In the genomic region with DNA sequence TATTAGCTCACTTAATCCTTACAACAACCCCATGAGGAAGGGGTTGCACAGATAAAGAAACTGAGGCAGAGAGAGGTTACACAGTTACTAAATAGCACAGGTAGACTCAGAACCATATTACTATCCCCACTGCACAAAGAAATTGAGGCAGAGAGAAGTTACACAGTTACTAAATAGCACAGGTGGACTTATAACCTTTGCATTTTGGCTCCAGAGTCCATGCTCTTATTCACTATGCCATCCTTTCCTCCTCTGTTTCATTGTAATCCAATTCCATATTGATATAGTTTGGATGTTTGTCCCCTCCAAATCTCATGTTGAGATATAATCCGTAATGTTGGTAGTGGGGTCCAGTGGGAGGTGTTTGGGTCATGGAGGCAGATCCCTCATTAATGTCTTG, we compare ENCODE assay signal across 21 cellular contexts. TPM values are rescaled to one million over a fixed set of nuclear protein-coding genes. Genes with fewer than 3 reads are reported as not detected.
DNase-seq lines count a peak whose midpoint lies in the region; ATAC-seq, FAIRE-seq and TF ChIP-seq lines count a peak whose summit lies in the region.
"Had no signal": no experiment of that assay in that cellular context is flagged by ENCODE, and none has a peak within 500 bp of the region (broad histone marks: within the 10 kb centered on the region; RNA-seq: fewer than 3 reads in every experiment).

No MANE protein-coding gene starts in this region.

- ATAC-seq in HepG2 = no peak
- no peak for ATAC-seq in right lobe of liver
- no peak for ATAC-seq in GM21367 (IDR thresholded peaks at IDR 0.05; ENCODE audit: unreplicated experiment)
- no peak for ATAC-seq in HG02759 (IDR thresholded peaks at IDR 0.05; ENCODE audit: unreplicated experiment)
- ATAC-seq: CD8-positive, alpha-beta T cell had no signal

- 100% methylated on average over 1 of the region's 1 CpG for WGBS in HepG2 (ENCODE audit: low lambda C conversion rate)
- WGBS in right lobe of liver (ENCODE audit: insufficient coverage, low coverage, low lambda C conversion rate, missing lambda C conversion rate) = 67% methylated on average over 1 of the region's 1 CpG

- peak overlapping the region; percentile 78; the same call in 1 of the 2 replicates for H3K4me2 ChIP-seq in HepG2 (ENCODE audit: low read depth, low read length)
- H3K4me2 ChIP-seq in neural cell (ENCODE audit: low read length) = no peak overlapping the region
- H3K4me2 ChIP-seq: BLaER1, KMS-11 had no signal

- peaks cover 76% of the 10 kb centered on the region for H3K4me1 ChIP-seq in HepG2 (ENCODE audit: insufficient read depth, low read length)
- peaks cover 0 to 29% (median 14%) of the 10 kb centered on the region in 4 donors for H3K4me1 ChIP-seq in right lobe of liver

- TF ChIP-seq CTCF in HepG2 (CRISPR knock-in tag; IDR thresholded peaks at IDR 0.05) = no peak
- TF ChIP-seq CTCF in right lobe of liver (IDR thresholded peaks at IDR 0.05) = no peak
- TF ChIP-seq CTCF in glutamatergic neuron (IDR thresholded peaks at IDR 0.05; ENCODE audit: partially characterized antibody, unreplicated experiment) = no peak
- TF ChIP-seq CTCF in neural cell (IDR thresholded peaks at IDR 0.05; ENCODE audit: poor library complexity, severe bottlenecking) = no peak
- no peak for TF ChIP-seq CTCF in type B pancreatic cell (conservative IDR thresholded peaks at IDR 0.05)

- intact Hi-C loops in HepG2 (cut with micrococcal nuclease; ENCODE audit: unreplicated experiment) = no loop called here
- intact Hi-C loops in right lobe of liver (cut with DNase I) = no loop called here

- POLR2A ChIA-PET in HepG2 (lab: Yijun Ruan, JAX) = no interaction called here

- CTCF ChIA-PET in HepG2 (lab: Yijun Ruan, JAX; ENCODE audit: low intra/inter-chr PET ratio, low total read pairs) = no interaction called here

- H3K27me3 Mint-ChIP-seq in glutamatergic neuron (ENCODE audit: unreplicated experiment) = peaks cover 7% of the 10 kb centered on the region
- H3K27me3 Mint-ChIP-seq in type B pancreatic cell = no peaks in the 10 kb centered on the region

- H3K9me3 ChIP-seq in HepG2 (ENCODE audit: low read length) (no peaks in the 10 kb centered on the region), right lobe of liver (no peaks in the 10 kb centered on the region), neural cell (ENCODE audit: low read length) (no peaks in the 10 kb centered on the region)
- H3K9me3 ChIP-seq: BLaER1 had no signal

- H3K9me2 ChIP-seq in neural cell (ENCODE audit: insufficient read depth, low read length) = no peaks in the 10 kb centered on the region

- no peak overlapping the region for H2AFZ ChIP-seq in HepG2 (ENCODE audit: low read length)
- H2AFZ ChIP-seq in neural cell (ENCODE audit: low read depth, low read length) = no peak overlapping the region

- peak overlapping the region; percentile 98 for H3K4me3 Mint-ChIP-seq in glutamatergic neuron (ENCODE audit: unreplicated experiment)
- peak overlapping the region; percentile 97 for H3K4me3 Mint-ChIP-seq in type B pancreatic cell
- H3K4me3 Mint-ChIP-seq: CD8-positive, alpha-beta T cell had no signal

- in situ Hi-C loops in HepG2 (cut with HindIII; ENCODE audit: extremely low pct_ligation_motif_present, low pct_unique_long_range_greater_than_20kb) = no loop called here

- peaks cover 6% of the 10 kb centered on the region for H3K36me3 Mint-ChIP-seq in glutamatergic neuron (ENCODE audit: unreplicated experiment)
- peaks cover 34% of the 10 kb centered on the region for H3K36me3 Mint-ChIP-seq in type B pancreatic cell

- no peak for DNase-seq in HepG2 (ENCODE audit: low spot score)
- no peak for DNase-seq in right lobe of liver
- no peak for DNase-seq in glutamatergic neuron
- no peak for DNase-seq in type B pancreatic cell (ENCODE audit: extremely low spot score, unreplicated experiment)
- no peak for DNase-seq in NCI-H345 treated with DMSO at 0.1 percent for 48 hours (lab: John Stamatoyannopoulos, UW; ENCODE audit: unreplicated experiment)
- DNase-seq: CD8-positive, alpha-beta T cell; DMS 273 treated with DMSO at 0.1 percent for 48 hours; GF-D8; NCI-H1092 treated with DMSO at 0.1 percent for 48 hours; NCI-H1694; NCI-H524; SHP77 had no signal

- TF ChIP-seq POLR2A in HepG2 (IDR thresholded peaks at IDR 0.05; ENCODE audit: insufficient read depth in 1 of 2, low read depth in 2 of 2, low read length in 2 of 2) (no peak), right lobe of liver (IDR thresholded peaks at IDR 0.05) (no peak)

- TF ChIP-seq EP300 in HepG2 (IDR thresholded peaks at IDR 0.05; ENCODE audit: low read depth in 2 of 2, low read length in 2 of 2) (no peak), HepG2 (CRISPR knock-in tag; IDR thresholded peaks at IDR 0.05; ENCODE audit: borderline replicate concordance) (no peak), neural cell (conservative IDR thresholded peaks at IDR 0.05; ENCODE audit: poor library complexity, severe bottlenecking) (no peak)

- H3K9me3 Mint-ChIP-seq in glutamatergic neuron (ENCODE audit: unreplicated experiment) (peaks cover 13% of the 10 kb centered on the region), type B pancreatic cell (no peaks in the 10 kb centered on the region)
- H3K9me3 Mint-ChIP-seq: CD8-positive, alpha-beta T cell had no signal

- H3K9ac ChIP-seq in HepG2 (ENCODE audit: insufficient read depth, low read depth, low read length) (no peak overlapping the region), neural cell (ENCODE audit: low read length) (no peak overlapping the region)
- H3K9ac ChIP-seq: BLaER1, KMS-11 had no signal

- no peaks in the 10 kb centered on the region; a peak in 1 of 5 replicates for H3K27me3 ChIP-seq in HepG2 (ENCODE audit: control insufficient read depth in 1 of 2, insufficient read depth in 2 of 2, low read length in 2 of 2)
- no peaks in the 10 kb centered on the region for H3K27me3 ChIP-seq in right lobe of liver
- no peaks in the 10 kb centered on the region for H3K27me3 ChIP-seq in neural cell (ENCODE audit: insufficient read depth, low read depth, low read length)
- H3K27me3 ChIP-seq: BLaER1 had no signal

- H3K27ac Mint-ChIP-seq in glutamatergic neuron (ENCODE audit: unreplicated experiment) = no peak overlapping the region
- peak overlapping the region; percentile 19 for H3K27ac Mint-ChIP-seq in type B pancreatic cell
- H3K27ac Mint-ChIP-seq: CD8-positive, alpha-beta T cell had no signal

- H3K4me3 ChIP-seq in HepG2 (replicated peaks in 1 of 3; ENCODE audit: insufficient read depth in 1 of 3, low read depth in 2 of 3, low read length in 3 of 3) (no peak overlapping the region; a peak in 1 of 6 replicates), right lobe of liver (no peak overlapping the region), neural cell (ENCODE audit: low read length) (peak overlapping the region; percentile 76)
- H3K4me3 ChIP-seq: BLaER1 had no signal

- H3K4me1 Mint-ChIP-seq in glutamatergic neuron (ENCODE audit: low read depth, unreplicated experiment) = peaks cover 40% of the 10 kb centered on the region
- peaks cover 28% of the 10 kb centered on the region for H3K4me1 Mint-ChIP-seq in type B pancreatic cell (ENCODE audit: unreplicated experiment)

- peaks cover 2 to 10% of the 10 kb centered on the region in 2 experiments; a peak in 3 of 5 replicates for H3K36me3 ChIP-seq in HepG2 (replicated peaks in 1 of 2; ENCODE audit: control insufficient read depth in 1 of 2, insufficient read depth in 2 of 2, low read length in 2 of 2)
- no peaks in the 10 kb centered on the region for H3K36me3 ChIP-seq in right lobe of liver
- H3K36me3 ChIP-seq in neural cell (ENCODE audit: insufficient read depth, low read length) = peaks cover 9% of the 10 kb centered on the region

- no TSS peak for BruUV-seq in HepG2 (replicated peaks; lab: Mats Ljungman, UMichigan)

- TF ChIP-seq RAD21 in HepG2 (CRISPR knock-in tag; IDR thresholded peaks at IDR 0.05) (no peak), neural cell (conservative IDR thresholded peaks at IDR 0.05) (no peak)

- H3K27ac ChIP-seq in HepG2 (ENCODE audit: extremely low read length, insufficient read depth, low read length) (no peak overlapping the region), right lobe of liver (peak overlapping the region in 1 of 3 donors; percentile 2), neural cell (ENCODE audit: low read length) (no peak overlapping the region)
- H3K27ac ChIP-seq: BLaER1, KMS-11 had no signal

- 0 out of 2 replicates have a peak, but pooled peaks cover 4% of the 10 kb centered on the region for H4K20me1 ChIP-seq in HepG2 (ENCODE audit: insufficient read depth, low read length)
- H4K20me1 ChIP-seq in neural cell (ENCODE audit: insufficient read depth) = no peaks in the 10 kb centered on the region

- H3F3A ChIP-seq in neural cell (ENCODE audit: insufficient read depth, low read length, poor library complexity, severe bottlenecking) = peaks cover 8% of the 10 kb centered on the region

- H3K79me2 ChIP-seq in HepG2 (ENCODE audit: insufficient read depth, low read length) (peaks cover 40% of the 10 kb centered on the region), neural cell (replicated peaks; ENCODE audit: insufficient read depth, low read length) (peaks cover 28% of the 10 kb centered on the region)

- no peak for FAIRE-seq in HepG2 (lab: Jason Lieb, UNC)
- FAIRE-seq: GM12891, GM18507, H1 had no signal

RNA-seq across cellular contexts. Expression of a gene that starts 3.5 kb away (rescaled TPM):
- total RNA-seq in HepG2 (2016; rRNA removed; fragmentation: Illumina TruSeq; extraction: Trizol) = 42.6 and 73.1 TPM in 2 replicates
- 10.2 and 10.8 TPM in 2 replicates for total RNA-seq in HepG2 (2016; cell fraction: cytosol; rRNA removed; fragmentation: Illumina TruSeq; extraction: Trizol; ENCODE audit: low read depth)
- total RNA-seq in HepG2 (2016; cell fraction: insoluble cytoplasmic fraction; rRNA removed; fragmentation: Illumina TruSeq; extraction: Trizol) = 42.3 and 70.9 TPM in 2 replicates
- 31.3 and 32.0 TPM in 2 replicates for total RNA-seq in HepG2 (2016; cell fraction: membrane; rRNA removed; fragmentation: Illumina TruSeq; extraction: Trizol)
- 42.3 and 44.0 TPM in 2 replicates for total RNA-seq in HepG2 (2016; cell fraction: nucleus; rRNA removed; fragmentation: Illumina TruSeq; extraction: Trizol)
- 28.5 and 30.5 TPM in 2 replicates for polyA plus RNA-seq in HepG2 (2011; rRNA removed)
- polyA plus RNA-seq in HepG2 (2011; cell fraction: cytosol; rRNA removed) = 15.3 and 20.6 TPM in 2 replicates
- 22.8 and 29.8 TPM in 2 replicates for polyA plus RNA-seq in HepG2 (2011; cell fraction: nucleus; rRNA removed)
- 41.8 and 51.0 TPM in 2 replicates for polyA plus RNA-seq in HepG2 (2012)
- 10.0 and 11.4 TPM in 2 replicates for polyA plus RNA-seq in HepG2 (2016; cell fraction: cytosol; fragmentation: Illumina TruSeq; extraction: Trizol; ENCODE audit: low read depth)
- 109 and 114 TPM in 2 replicates for polyA plus RNA-seq in HepG2 (2016; cell fraction: insoluble cytoplasmic fraction; fragmentation: Illumina TruSeq; extraction: Trizol; ENCODE audit: low read depth)
- 29.1 and 29.5 TPM in 2 replicates for polyA plus RNA-seq in HepG2 (2016; cell fraction: membrane; fragmentation: Illumina TruSeq; extraction: Trizol; ENCODE audit: low read depth)
- 64.6 and 67.4 TPM in 2 replicates for polyA plus RNA-seq in HepG2 (2016; cell fraction: nucleus; fragmentation: Illumina TruSeq; extraction: Trizol; ENCODE audit: insufficient read depth, low read depth)
- 12.8 and 18.3 TPM in 2 replicates for polyA minus RNA-seq in HepG2 (2011; rRNA and poly(A)+ RNA removed; ENCODE audit: low replicate concordance)
- 12.9 and 13.3 TPM in 2 replicates for polyA minus RNA-seq in HepG2 (2011; cell fraction: cytosol; rRNA and poly(A)+ RNA removed)
- 50.3 and 64.9 TPM in 2 replicates for polyA minus RNA-seq in HepG2 (2011; cell fraction: nucleus; rRNA and poly(A)+ RNA removed)
- total RNA-seq in right lobe of liver = 10 to 100 TPM; 20.4 to 33.2 (median 24.0) TPM
- total RNA-seq in glutamatergic neuron (ENCODE audit: unreplicated experiment) = 56.9 TPM
- 49.0 and 53.4 TPM in 2 replicates for polyA plus RNA-seq in neural cell
- polyA minus RNA-seq in neural cell = 45.5 and 49.9 TPM in 2 replicates
- total RNA-seq in type B pancreatic cell (ENCODE audit: low replicate concordance) = 42.6 and 44.1 TPM in 2 replicates

RNA-seq across cellular contexts. Expression of a gene that starts 3.7 kb away (rescaled TPM):
- 31.5 and 50.9 TPM in 2 replicates for total RNA-seq in HepG2 (2016; rRNA removed; fragmentation: Illumina TruSeq; extraction: Trizol)
- total RNA-seq in HepG2 (2016; cell fraction: cytosol; rRNA removed; fragmentation: Illumina TruSeq; extraction: Trizol; ENCODE audit: low read depth) = 6.6 and 8.6 TPM in 2 replicates
- 33.5 and 52.4 TPM in 2 replicates for total RNA-seq in HepG2 (2016; cell fraction: insoluble cytoplasmic fraction; rRNA removed; fragmentation: Illumina TruSeq; extraction: Trizol)
- total RNA-seq in HepG2 (2016; cell fraction: membrane; rRNA removed; fragmentation: Illumina TruSeq; extraction: Trizol) = 15.3 and 16.7 TPM in 2 replicates
- total RNA-seq in HepG2 (2016; cell fraction: nucleus; rRNA removed; fragmentation: Illumina TruSeq; extraction: Trizol) = 8.2 and 8.5 TPM in 2 replicates
- 37.5 and 45.1 TPM in 2 replicates for polyA plus RNA-seq in HepG2 (2011; rRNA removed)
- 15.1 and 22.8 TPM in 2 replicates for polyA plus RNA-seq in HepG2 (2011; cell fraction: cytosol; rRNA removed)
- 6.6 and 7.0 TPM in 2 replicates for polyA plus RNA-seq in HepG2 (2011; cell fraction: nucleus; rRNA removed)
- 33.4 and 56.4 TPM in 2 replicates for polyA plus RNA-seq in HepG2 (2012)
- polyA plus RNA-seq in HepG2 (2016; cell fraction: cytosol; fragmentation: Illumina TruSeq; extraction: Trizol; ENCODE audit: low read depth) = 13.4 and 16.5 TPM in 2 replicates
- polyA plus RNA-seq in HepG2 (2016; cell fraction: insoluble cytoplasmic fraction; fragmentation: Illumina TruSeq; extraction: Trizol; ENCODE audit: low read depth) = 53.6 and 58.5 TPM in 2 replicates
- 16.5 and 18.7 TPM in 2 replicates for polyA plus RNA-seq in HepG2 (2016; cell fraction: membrane; fragmentation: Illumina TruSeq; extraction: Trizol; ENCODE audit: low read depth)
- 21.0 and 21.1 TPM in 2 replicates for polyA plus RNA-seq in HepG2 (2016; cell fraction: nucleus; fragmentation: Illumina TruSeq; extraction: Trizol; ENCODE audit: insufficient read depth, low read depth)
- polyA minus RNA-seq in HepG2 (2011; rRNA and poly(A)+ RNA removed; ENCODE audit: low replicate concordance) = 3.0 and 5.1 TPM in 2 replicates
- 6.4 and 9.3 TPM in 2 replicates for polyA minus RNA-seq in HepG2 (2011; cell fraction: cytosol; rRNA and poly(A)+ RNA removed)
- polyA minus RNA-seq in HepG2 (2011; cell fraction: nucleus; rRNA and poly(A)+ RNA removed) = 4.5 and 6.3 TPM in 2 replicates
- 10 to 100 TPM; 14.0 to 53.6 (median 43.4) TPM for total RNA-seq in right lobe of liver
- 25.3 TPM for total RNA-seq in glutamatergic neuron (ENCODE audit: unreplicated experiment)
- 9.9 and 14.2 TPM in 2 replicates for polyA plus RNA-seq in neural cell
- 7.5 and 9.6 TPM in 2 replicates for polyA minus RNA-seq in neural cell
- 22.0 and 24.7 TPM in 2 replicates for total RNA-seq in type B pancreatic cell (ENCODE audit: low replicate concordance)

RNA-seq across cellular contexts. Expression of a gene that starts 17.2 kb away (rescaled TPM):
- not detected in 2 replicates for total RNA-seq in HepG2 (2016; rRNA removed; fragmentation: Illumina TruSeq; extraction: Trizol)
- not detected in 2 replicates for total RNA-seq in HepG2 (2016; cell fraction: cytosol; rRNA removed; fragmentation: Illumina TruSeq; extraction: Trizol; ENCODE audit: low read depth)
- 0.02 TPM in 1 of 2 replicates, not detected in the other for total RNA-seq in HepG2 (2016; cell fraction: insoluble cytoplasmic fraction; rRNA removed; fragmentation: Illumina TruSeq; extraction: Trizol)
- total RNA-seq in HepG2 (2016; cell fraction: membrane; rRNA removed; fragmentation: Illumina TruSeq; extraction: Trizol) = 0.03 TPM in 1 of 2 replicates, not detected in the other
- not detected in 2 replicates for total RNA-seq in HepG2 (2016; cell fraction: nucleus; rRNA removed; fragmentation: Illumina TruSeq; extraction: Trizol)
- 0.01 TPM in 1 of 2 replicates, not detected in the other for polyA plus RNA-seq in HepG2 (2011; rRNA removed)
- 0.01 TPM in 2 replicates for polyA plus RNA-seq in HepG2 (2011; cell fraction: cytosol; rRNA removed)
- 0.03 TPM in 2 replicates for polyA plus RNA-seq in HepG2 (2011; cell fraction: nucleus; rRNA removed)
- polyA plus RNA-seq in HepG2 (2012) = 0.04 TPM in 1 of 2 replicates, not detected in the other
- not detected in 2 replicates for polyA plus RNA-seq in HepG2 (2016; cell fraction: cytosol; fragmentation: Illumina TruSeq; extraction: Trizol; ENCODE audit: low read depth)
- polyA plus RNA-seq in HepG2 (2016; cell fraction: insoluble cytoplasmic fraction; fragmentation: Illumina TruSeq; extraction: Trizol; ENCODE audit: low read depth) = not detected in 2 replicates
- not detected in 2 replicates for polyA plus RNA-seq in HepG2 (2016; cell fraction: membrane; fragmentation: Illumina TruSeq; extraction: Trizol; ENCODE audit: low read depth)
- not detected in 2 replicates for polyA plus RNA-seq in HepG2 (2016; cell fraction: nucleus; fragmentation: Illumina TruSeq; extraction: Trizol; ENCODE audit: insufficient read depth, low read depth)
- polyA minus RNA-seq in HepG2 (2011; rRNA and poly(A)+ RNA removed; ENCODE audit: low replicate concordance) = 0.12 and 7.9 TPM in 2 replicates
- polyA minus RNA-seq in HepG2 (2011; cell fraction: cytosol; rRNA and poly(A)+ RNA removed) = not detected in 2 replicates
- 0.13 TPM in 1 of 2 replicates, not detected in the other for polyA minus RNA-seq in HepG2 (2011; cell fraction: nucleus; rRNA and poly(A)+ RNA removed)
- under 1 TPM in 1 of 6 experiments, not detected in 5; 0.02 TPM for total RNA-seq in right lobe of liver
- total RNA-seq in glutamatergic neuron (ENCODE audit: unreplicated experiment) = 1.8 TPM
- 8.3 and 8.5 TPM in 2 replicates for polyA plus RNA-seq in neural cell
- 10.2 and 11.0 TPM in 2 replicates for polyA minus RNA-seq in neural cell
- total RNA-seq in type B pancreatic cell (ENCODE audit: low replicate concordance) = 0.29 and 0.39 TPM in 2 replicates
- total RNA-seq: CD8-positive, alpha-beta T cell; MCF 10A had no signal

RNA-seq across cellular contexts. Expression of a gene that starts 55.8 kb away (rescaled TPM):
- total RNA-seq in HepG2 (2016; rRNA removed; fragmentation: Illumina TruSeq; extraction: Trizol) = 90.4 and 135 TPM in 2 replicates
- 24.8 and 26.7 TPM in 2 replicates for total RNA-seq in HepG2 (2016; cell fraction: cytosol; rRNA removed; fragmentation: Illumina TruSeq; extraction: Trizol; ENCODE audit: low read depth)
- total RNA-seq in HepG2 (2016; cell fraction: insoluble cytoplasmic fraction; rRNA removed; fragmentation: Illumina TruSeq; extraction: Trizol) = 89.3 and 123 TPM in 2 replicates
- 130 and 133 TPM in 2 replicates for total RNA-seq in HepG2 (2016; cell fraction: membrane; rRNA removed; fragmentation: Illumina TruSeq; extraction: Trizol)
- 66.3 and 75.0 TPM in 2 replicates for total RNA-seq in HepG2 (2016; cell fraction: nucleus; rRNA removed; fragmentation: Illumina TruSeq; extraction: Trizol)
- 54.8 and 55.6 TPM in 2 replicates for polyA plus RNA-seq in HepG2 (2011; rRNA removed)
- 18.8 and 39.1 TPM in 2 replicates for polyA plus RNA-seq in HepG2 (2011; cell fraction: cytosol; rRNA removed)
- 24.8 and 28.1 TPM in 2 replicates for polyA plus RNA-seq in HepG2 (2011; cell fraction: nucleus; rRNA removed)
- 49.0 and 57.3 TPM in 2 replicates for polyA plus RNA-seq in HepG2 (2012)
- 13.5 and 14.0 TPM in 2 replicates for polyA plus RNA-seq in HepG2 (2016; cell fraction: cytosol; fragmentation: Illumina TruSeq; extraction: Trizol; ENCODE audit: low read depth)
- 91.3 and 99.8 TPM in 2 replicates for polyA plus RNA-seq in HepG2 (2016; cell fraction: insoluble cytoplasmic fraction; fragmentation: Illumina TruSeq; extraction: Trizol; ENCODE audit: low read depth)
- polyA plus RNA-seq in HepG2 (2016; cell fraction: membrane; fragmentation: Illumina TruSeq; extraction: Trizol; ENCODE audit: low read depth) = 58.3 and 65.2 TPM in 2 replicates
- polyA plus RNA-seq in HepG2 (2016; cell fraction: nucleus; fragmentation: Illumina TruSeq; extraction: Trizol; ENCODE audit: insufficient read depth, low read depth) = 80.5 and 88.9 TPM in 2 replicates
- polyA minus RNA-seq in HepG2 (2011; rRNA and poly(A)+ RNA removed; ENCODE audit: low replicate concordance) = 48.0 and 61.4 TPM in 2 replicates
- 47.3 and 69.6 TPM in 2 replicates for polyA minus RNA-seq in HepG2 (2011; cell fraction: cytosol; rRNA and poly(A)+ RNA removed)
- polyA minus RNA-seq in HepG2 (2011; cell fraction: nucleus; rRNA and poly(A)+ RNA removed) = 76.8 and 83.0 TPM in 2 replicates
- 10 to 100 TPM; 31.1 to 58.3 (median 48.7) TPM for total RNA-seq in right lobe of liver
- total RNA-seq in glutamatergic neuron (ENCODE audit: unreplicated experiment) = 155 TPM
- 105 and 107 TPM in 2 replicates for polyA plus RNA-seq in neural cell
- 82.0 and 96.9 TPM in 2 replicates for polyA minus RNA-seq in neural cell
- 77.3 and 77.5 TPM in 2 replicates for total RNA-seq in type B pancreatic cell (ENCODE audit: low replicate concordance)
